8 cellular contexts compared by ENCODE assay signal in genomic region chr5:40680741-40681350, GRCh38. TPM values are rescaled to one million over a fixed set of nuclear protein-coding genes. Genes with fewer than 3 reads are reported as not detected.
DNase-seq lines count a peak whose midpoint lies in the region; TF ChIP-seq lines count a peak whose summit lies in the region.

No MANE protein-coding gene starts in this region.

- H3K36me3 Mint-ChIP-seq in nephron progenitor cell (ENCODE audit: low read depth), result no peaks in the 10 kb centered on the region

- in situ Hi-C loops in KBM-7 (cut with MboI; ENCODE audit: low pct_unique_long_range_greater_than_20kb, low sequenced_read_pairs), result no loop called here

- no peaks in the 10 kb centered on the region for H3K9me3 Mint-ChIP-seq in nephron progenitor cell

- H3K4me1 ChIP-seq in esophagus squamous epithelium, result peaks cover 14 to 86% (median 36%) of the 10 kb centered on the region in 3 donors

- H3K4me1 Mint-ChIP-seq in nephron progenitor cell, result peaks cover 56% of the 10 kb centered on the region

- H3K27me3 Mint-ChIP-seq in nephron progenitor cell (ENCODE audit: low read depth, poor library complexity), result peaks cover 60% of the 10 kb centered on the region

- H3K9me3 ChIP-seq in esophagus squamous epithelium, result no peaks in the 10 kb centered on the region

- DNase-seq in NCI-H2196 (lab: John Stamatoyannopoulos, UW; ENCODE audit: unreplicated experiment) (peak; percentile 18), NCI-H2196 treated with DMSO at 0.1 percent for 48 hours (lab: John Stamatoyannopoulos, UW; ENCODE audit: unreplicated experiment) (no peak), esophagus squamous epithelium (lab: John Stamatoyannopoulos, UW) (peak; percentile 27), nephron progenitor cell (peak; percentile 35), KBM-7 (no peak), LoVo (ENCODE audit: low spot score) (no peak), NCI-H2081 treated with DMSO at 0.1 percent for 48 hours (lab: John Stamatoyannopoulos, UW) (no peak)
- peak; percentile 35 to 37 for DNase-seq in activated CD4-positive, alpha-beta T cell treated with anti-CD3 and anti-CD28 coated beads, Interleukin-2, amount 50 U/mL, for 4 hours

- H3K27me3 ChIP-seq in esophagus squamous epithelium, result peaks cover 0 to 19% (median 0%) of the 10 kb centered on the region in 4 donors

- H3K27ac Mint-ChIP-seq in nephron progenitor cell, result no peak overlapping the region

- 2 to 5% methylated on average over 14 to 24 of the region's 37 CpGs for WGBS in esophagus squamous epithelium, 2 donors

- intact Hi-C loops in esophagus squamous epithelium (cut with DNase I), result no loop called here

- H3K4me3 Mint-ChIP-seq in nephron progenitor cell, result peak overlapping the region; percentile 93

- peak in 4 of 6 experiments; percentile 15 to 27 (median 22) for TF ChIP-seq CTCF in esophagus squamous epithelium (IDR thresholded peaks at IDR 0.05)
- TF ChIP-seq CTCF in nephron progenitor cell (IDR thresholded peaks at IDR 0.05), result no peak

- peak overlapping the region; percentile 92 to 99 (median 96) for H3K27ac ChIP-seq in esophagus squamous epithelium

- H3K36me3 ChIP-seq in esophagus squamous epithelium, result no peaks in the 10 kb centered on the region

- H3K4me3 ChIP-seq in esophagus squamous epithelium, result peak overlapping the region; percentile 57 to 88 (median 79)

- TF ChIP-seq POLR2A in esophagus squamous epithelium (IDR thresholded peaks at IDR 0.05), result peak in 1 of 4 donors; percentile 20

RNA-seq across cellular contexts. Expression of gene PTGER4, which starts 1.1 kb away (rescaled TPM):
- total RNA-seq in esophagus squamous epithelium, result 10 to 100 TPM in 2 of 4 donors, 1 to 10 TPM in 2; 7.1 to 21.9 (median 11.6) TPM

Comparison
In these comparisons a context has a peak if more than half of its experiments do, and no peak if none do; other contexts are left out.
1. DNase-seq: peak in NCI-H2196 (single experiment), activated CD4-positive, alpha-beta T cell treated with anti-CD3 and anti-CD28 coated beads, Interleukin-2, amount 50 U/mL, for 4 hours (2 of 2), esophagus squamous epithelium (single experiment) and nephron progenitor cell (single experiment); none in NCI-H2196 treated with DMSO at 0.1 percent for 48 hours (single experiment), KBM-7 (single experiment), LoVo (single experiment) and NCI-H2081 treated with DMSO at 0.1 percent for 48 hours (single experiment).